8 cellular contexts compared by ENCODE assay signal in the genomic region with DNA sequence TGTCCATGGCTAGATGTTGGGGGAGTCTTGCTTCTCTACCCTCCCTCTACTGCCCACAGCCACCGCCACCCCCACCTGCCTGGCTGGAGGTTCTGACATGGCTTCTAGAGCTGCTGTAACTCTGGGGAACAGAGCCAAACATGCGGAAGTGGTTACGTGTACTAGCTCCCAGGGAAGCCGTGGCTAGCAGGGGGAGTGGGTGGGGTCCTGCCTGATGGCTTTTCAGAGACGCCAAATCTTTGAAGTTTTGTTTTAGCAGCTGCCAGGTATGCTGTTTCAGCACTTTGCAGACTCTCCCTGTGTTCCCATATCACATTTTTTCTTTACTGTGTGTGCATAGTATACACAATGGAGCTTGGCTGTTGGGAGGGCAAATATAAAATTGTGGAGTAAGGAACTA.
DNase-seq lines count a peak whose midpoint lies in the region; ATAC-seq, FAIRE-seq and TF ChIP-seq lines count a peak whose summit lies in the region.

No MANE protein-coding gene starts in this region.

- H3K36me3 ChIP-seq in skeletal muscle satellite cell (ENCODE audit: insufficient read depth, low read length) = no peaks in the 10 kb centered on the region

- CTCF ChIA-PET in A549 (lab: Yijun Ruan, JAX) = interaction anchor here (1.8 kb wide), 1 partner anchor 122 kb away, joined by 5 read pairs; no protein-coding TSS in a partner anchor
- CTCF ChIA-PET in activated CD4-positive, alpha-beta T cell treated with anti-CD3 and anti-CD28 coated beads, Interleukin-2, amount 10 ng/mL, durations not matched to agents 7 days and 5 days (lab: Charles Lee) = interaction anchor here (0.6 to 1.2 kb wide), 2 partner anchors 123 to 151 kb away, joined by 3 read pairs; no protein-coding TSS in a partner anchor

- H3K4me2 ChIP-seq in A549 = peak overlapping the region; percentile 32; the same call in 2 of the 3 replicates
- peak overlapping the region; percentile 74 for H3K4me2 ChIP-seq in skeletal muscle satellite cell (ENCODE audit: low read length)

- no peaks in the 10 kb centered on the region for H3K27me3 ChIP-seq in skeletal muscle satellite cell (ENCODE audit: control insufficient read depth, insufficient read depth, low read length)

- H3K4me3 Mint-ChIP-seq in activated CD4-positive, alpha-beta T cell treated with anti-CD3 and anti-CD28 coated beads, Interleukin-2, amount 10 ng/mL, durations not matched to agents 7 days and 5 days = peak overlapping the region; percentile 12

- TF ChIP-seq CTCF in A549 (IDR thresholded peaks at IDR 0.05) = no peak

- no peaks in the 10 kb centered on the region for H3K27me3 Mint-ChIP-seq in activated CD4-positive, alpha-beta T cell treated with anti-CD3 and anti-CD28 coated beads, Interleukin-2, amount 10 ng/mL, durations not matched to agents 7 days and 5 days

- DNase-seq in A549 (ENCODE audit: low read depth in 1 of 2, low spot score in 1 of 2) (peak in 1 of 2 experiments; percentile 5), LoVo (ENCODE audit: low spot score) (peak; percentile 38), fibroblast of gingiva (ENCODE audit: low read depth) (peak; percentile 79)
- peak; percentile 73 for DNase-seq in activated CD4-positive, alpha-beta T cell treated with anti-CD3 and anti-CD28 coated beads, Interleukin-2, amount 10 ng/mL, durations not matched to agents 7 days and 5 days

- H3K4me3 ChIP-seq in A549 = no peak overlapping the region
- H3K4me3 ChIP-seq in skeletal muscle satellite cell (ENCODE audit: low read length) = peak overlapping the region; percentile 47

- peaks cover 29% of the 10 kb centered on the region for H3K4me1 Mint-ChIP-seq in activated CD4-positive, alpha-beta T cell treated with anti-CD3 and anti-CD28 coated beads, Interleukin-2, amount 10 ng/mL, durations not matched to agents 7 days and 5 days

- WGBS in A549 (ENCODE audit: missing lambda C conversion rate) = 75% methylated on average over 5 of the region's 5 CpGs

- H3K36me3 Mint-ChIP-seq in activated CD4-positive, alpha-beta T cell treated with anti-CD3 and anti-CD28 coated beads, Interleukin-2, amount 10 ng/mL, durations not matched to agents 7 days and 5 days (ENCODE audit: low read depth) = peaks cover 15% of the 10 kb centered on the region

- H3K9me3 ChIP-seq in A549 (no peaks in the 10 kb centered on the region), skeletal muscle satellite cell (replicated peaks; ENCODE audit: low read length) (no peaks in the 10 kb centered on the region)

- peak overlapping the region; percentile 90 for H3K27ac Mint-ChIP-seq in activated CD4-positive, alpha-beta T cell treated with anti-CD3 and anti-CD28 coated beads, Interleukin-2, amount 10 ng/mL, durations not matched to agents 7 days and 5 days

- peak overlapping the region; percentile 66 for H3K9ac ChIP-seq in skeletal muscle satellite cell (ENCODE audit: low read depth, low read length)

- no peaks in the 10 kb centered on the region for H3K9me3 Mint-ChIP-seq in activated CD4-positive, alpha-beta T cell treated with anti-CD3 and anti-CD28 coated beads, Interleukin-2, amount 10 ng/mL, durations not matched to agents 7 days and 5 days

- no peak overlapping the region for H3K27ac ChIP-seq in A549

- H3K4me1 ChIP-seq in A549 = peaks cover 11% of the 10 kb centered on the region; the same call in 2 of the 3 replicates
- peaks cover 24% of the 10 kb centered on the region for H3K4me1 ChIP-seq in skeletal muscle satellite cell (ENCODE audit: control insufficient read depth, insufficient read depth, low read length)

- TF ChIP-seq EP300 in A549 (IDR thresholded peaks at IDR 0.05) = no peak

- TF ChIP-seq RAD21 in A549 (conservative IDR thresholded peaks at IDR 0.05 in 1 of 2, IDR thresholded peaks at IDR 0.05 in 1 of 2) = no peak

- POLR2A ChIA-PET in A549 (lab: Yijun Ruan, JAX) = no interaction called here
- POLR2A ChIA-PET in activated CD4-positive, alpha-beta T cell treated with anti-CD3 and anti-CD28 coated beads, Interleukin-2, amount 10 ng/mL, durations not matched to agents 7 days and 5 days (lab: Charles Lee) = no interaction called here

- no peak for ATAC-seq in A549
- no peak for ATAC-seq in GM18873 (IDR thresholded peaks at IDR 0.05; ENCODE audit: low FRiP score, unreplicated experiment)
- no peak for ATAC-seq in HG02763 (IDR thresholded peaks at IDR 0.05; ENCODE audit: unreplicated experiment)
- ATAC-seq in GM18861 (IDR thresholded peaks at IDR 0.05; ENCODE audit: unreplicated experiment) = no peak

- FAIRE-seq in A549 (lab: Jason Lieb, UNC) = no peak

- TF ChIP-seq POLR2A in A549 (IDR thresholded peaks at IDR 0.05; ENCODE audit: low read length) = no peak

TF ChIP-seq in A549, 52 proteins besides CTCF, POLR2A, EP300 and RAD21:
- TF ChIP-seq POLR2AphosphoS2 (conservative IDR thresholded peaks at IDR 0.05; ENCODE audit: low read length) = no peak
- TF ChIP-seq RFX5 (IDR thresholded peaks at IDR 0.05) = no peak
- no peak for TF ChIP-seq HOXB5 (CRISPR knock-in tag; IDR thresholded peaks at IDR 0.05)
- no peak for TF ChIP-seq KDM5A (IDR thresholded peaks at IDR 0.05)
- no peak for TF ChIP-seq HDAC2 (IDR thresholded peaks at IDR 0.05)
- TF ChIP-seq MAFK (IDR thresholded peaks at IDR 0.05; ENCODE audit: partially characterized antibody) = peak; percentile 55
- TF ChIP-seq, protein P1, sequence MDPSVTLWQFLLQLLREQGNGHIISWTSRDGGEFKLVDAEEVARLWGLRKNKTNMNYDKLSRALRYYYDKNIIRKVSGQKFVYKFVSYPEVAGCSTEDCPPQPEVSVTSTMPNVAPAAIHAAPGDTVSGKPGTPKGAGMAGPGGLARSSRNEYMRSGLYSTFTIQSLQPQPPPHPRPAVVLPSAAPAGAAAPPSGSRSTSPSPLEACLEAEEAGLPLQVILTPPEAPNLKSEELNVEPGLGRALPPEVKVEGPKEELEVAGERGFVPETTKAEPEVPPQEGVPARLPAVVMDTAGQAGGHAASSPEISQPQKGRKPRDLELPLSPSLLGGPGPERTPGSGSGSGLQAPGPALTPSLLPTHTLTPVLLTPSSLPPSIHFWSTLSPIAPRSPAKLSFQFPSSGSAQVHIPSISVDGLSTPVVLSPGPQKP (IDR thresholded peaks at IDR 0.05; ENCODE audit: low read depth, low read length) = no peak
